10 cellular contexts compared by ENCODE assay signal in genomic region chr3:102415553-102415952, GRCh38. TPM values are rescaled to one million over a fixed set of nuclear protein-coding genes. Genes with fewer than 3 reads are reported as not detected.
A peak's percentile ranks its signal among the peaks of the same experiment; 100 is the strongest.
DNase-seq lines count a peak whose midpoint lies in the region; ATAC-seq and TF ChIP-seq lines count a peak whose summit lies in the region.
"Had no signal": no experiment of that assay in that cellular context is flagged by ENCODE, and none has a peak within 500 bp of the region (broad histone marks: within the 10 kb centered on the region; RNA-seq: fewer than 3 reads in every experiment).

No MANE protein-coding gene starts in this region.

- no peak overlapping the region for H3K27ac Mint-ChIP-seq in activated CD4-positive, alpha-beta T cell treated with anti-CD3 and anti-CD28 coated beads, Interleukin-2, amount 10 ng/mL, durations not matched to agents 24 days and 14 days
- H3K27ac Mint-ChIP-seq: activated CD4-positive, alpha-beta T cell treated with anti-CD3 and anti-CD28 coated beads, Interleukin-2, amount 10 ng/mL, durations not matched to agents 7 days and 5 days had no signal

- DNase-seq in activated CD4-positive, alpha-beta T cell treated with anti-CD3 and anti-CD28 coated beads, Interleukin-2, amount 10 ng/mL, durations not matched to agents 24 days and 14 days = no peak
- DNase-seq in activated CD4-positive, alpha-beta T cell treated with anti-CD3 and anti-CD28 coated beads for 4 hours = no peak
- no peak for DNase-seq in ascending aorta (ENCODE audit: low spot score in 2 of 2)
- no peak for DNase-seq in SHP77 treated with DMSO at 0.1 percent for 48 hours (lab: John Stamatoyannopoulos, UW)
- DNase-seq in RWPE1 (ENCODE audit: low spot score) = no peak
- DNase-seq: activated CD4-positive, alpha-beta T cell treated with anti-CD3 and anti-CD28 coated beads, Interleukin-2, amount 10 ng/mL, durations not matched to agents 7 days and 5 days had no signal

- H3K4me1 ChIP-seq in ascending aorta = no peaks in the 10 kb centered on the region
- H3K4me1 ChIP-seq in skeletal muscle satellite cell (ENCODE audit: control insufficient read depth, insufficient read depth, low read length) = peaks cover 2% of the 10 kb centered on the region

- H3K4me2 ChIP-seq in skeletal muscle satellite cell (ENCODE audit: low read length) = peak overlapping the region; percentile 78

- H3K27ac ChIP-seq in ascending aorta (no peak overlapping the region), RWPE1 (no peak overlapping the region)

- peak overlapping the region; percentile 40 for H3K9ac ChIP-seq in skeletal muscle satellite cell (ENCODE audit: low read depth, low read length)

- H3K9me3 ChIP-seq in ascending aorta (no peaks in the 10 kb centered on the region), skeletal muscle satellite cell (replicated peaks; ENCODE audit: low read length) (no peaks in the 10 kb centered on the region)

- peaks cover 3% of the 10 kb centered on the region for H3K27me3 Mint-ChIP-seq in activated CD4-positive, alpha-beta T cell treated with anti-CD3 and anti-CD28 coated beads, Interleukin-2, amount 10 ng/mL, durations not matched to agents 24 days and 14 days

- intact Hi-C loops in activated CD4-positive, alpha-beta T cell treated with anti-CD3 and anti-CD28 coated beads, Interleukin-2, amount 10 ng/mL, durations not matched to agents 24 days and 14 days (cut with micrococcal nuclease) = no loop called here
- intact Hi-C loops in ascending aorta (cut with DNase I) = no loop called here

- no peaks in the 10 kb centered on the region for H3K36me3 ChIP-seq in ascending aorta
- H3K36me3 ChIP-seq in skeletal muscle satellite cell (ENCODE audit: insufficient read depth, low read length) = no peaks in the 10 kb centered on the region

- POLR2A ChIA-PET in RWPE1 (lab: Yijun Ruan, JAX; ENCODE audit: low non-redundant PET) = no interaction called here

- no peaks in the 10 kb centered on the region for H3K36me3 Mint-ChIP-seq in activated CD4-positive, alpha-beta T cell treated with anti-CD3 and anti-CD28 coated beads, Interleukin-2, amount 10 ng/mL, durations not matched to agents 24 days and 14 days (ENCODE audit: low read depth)

- H3K27me3 ChIP-seq in ascending aorta (no peaks in the 10 kb centered on the region), skeletal muscle satellite cell (ENCODE audit: control insufficient read depth, insufficient read depth, low read length) (no peaks in the 10 kb centered on the region)

- H3K4me3 ChIP-seq in ascending aorta = peak overlapping the region; percentile 25 to 42
- peak overlapping the region; percentile 48 for H3K4me3 ChIP-seq in skeletal muscle satellite cell (ENCODE audit: low read length)

- no peaks in the 10 kb centered on the region for H3K9me3 Mint-ChIP-seq in activated CD4-positive, alpha-beta T cell treated with anti-CD3 and anti-CD28 coated beads, Interleukin-2, amount 10 ng/mL, durations not matched to agents 24 days and 14 days
- H3K9me3 Mint-ChIP-seq: activated CD4-positive, alpha-beta T cell treated with anti-CD3 and anti-CD28 coated beads, Interleukin-2, amount 10 ng/mL, durations not matched to agents 7 days and 5 days had no signal

- peak overlapping the region; percentile 62 for H3K4me3 Mint-ChIP-seq in activated CD4-positive, alpha-beta T cell treated with anti-CD3 and anti-CD28 coated beads, Interleukin-2, amount 10 ng/mL, durations not matched to agents 24 days and 14 days

- no peak for TF ChIP-seq CTCF in ascending aorta (IDR thresholded peaks at IDR 0.05)
- no peak for TF ChIP-seq CTCF in RWPE1 (conservative IDR thresholded peaks at IDR 0.05; ENCODE audit: low read depth)

- H3K4me1 Mint-ChIP-seq in activated CD4-positive, alpha-beta T cell treated with anti-CD3 and anti-CD28 coated beads, Interleukin-2, amount 10 ng/mL, durations not matched to agents 24 days and 14 days = peaks cover 6% of the 10 kb centered on the region

- CTCF ChIA-PET in RWPE1 (lab: Yijun Ruan, JAX) = no interaction called here

- ATAC-seq in HG02981 (IDR thresholded peaks at IDR 0.05; ENCODE audit: unreplicated experiment) (peak; percentile 52), HG03342 (IDR thresholded peaks at IDR 0.05; ENCODE audit: unreplicated experiment) (no peak)

RNA-seq across cellular contexts. Expression of gene ZPLD1, which starts 19.3 kb away (rescaled TPM):
- not detected in 2 replicates for total RNA-seq in activated CD4-positive, alpha-beta T cell treated with anti-CD3 and anti-CD28 coated beads, Interleukin-2, amount 10 ng/mL, durations not matched to agents 24 days and 14 days
- not detected for total RNA-seq in ascending aorta
- 0.22 and 0.25 TPM in 2 replicates for total RNA-seq in skeletal muscle satellite cell (2012; rRNA removed)
- total RNA-seq: activated CD4-positive, alpha-beta T cell treated with anti-CD3 and anti-CD28 coated beads, Interleukin-2, amount 10 ng/mL, durations not matched to agents 7 days and 5 days; omental fat pad had no signal
